In genomic region chr12:127526925-127527324, GRCh38 we compare ENCODE assay signal across 16 cellular contexts.
A peak's percentile ranks its signal among the peaks of the same experiment; 100 is the strongest.
DNase-seq lines count a peak whose midpoint lies in the region; ATAC-seq and TF ChIP-seq lines count a peak whose summit lies in the region.
"Had no signal": no experiment of that assay in that cellular context is flagged by ENCODE, and none has a peak within 500 bp of the region (broad histone marks: within the 10 kb centered on the region; RNA-seq: fewer than 3 reads in every experiment).

No MANE protein-coding gene starts in this region.

- no peak overlapping the region for H2AFZ ChIP-seq in H9 (ENCODE audit: low read length)
- H2AFZ ChIP-seq: GM23338 had no signal

- peaks cover 2% of the 10 kb centered on the region; the same call in 1 of the 2 replicates for H3K27me3 Mint-ChIP-seq in H9 (ENCODE audit: low read depth)
- H3K27me3 Mint-ChIP-seq in progenitor cell of endocrine pancreas, result no peaks in the 10 kb centered on the region
- peaks cover 0 to 10% (median 3%) of the 10 kb centered on the region in 5 donors for H3K27me3 Mint-ChIP-seq in naive thymus-derived CD4-positive, alpha-beta T cell
- H3K27me3 Mint-ChIP-seq: CD8-positive, alpha-beta memory T cell; IgD-negative memory B cell had no signal

- H3K4me3 ChIP-seq in choroid plexus epithelial cell (ENCODE audit: low read depth, low read length), result no peak overlapping the region
- H3K4me3 ChIP-seq in mesendoderm (ENCODE audit: low read length), result no peak overlapping the region
- no peak overlapping the region for H3K4me3 ChIP-seq in naive thymus-derived CD4-positive, alpha-beta T cell (ENCODE audit: low read length)
- H3K4me3 ChIP-seq: A549, BLaER1, GM23338 had no signal

- H3K14ac ChIP-seq in H9 (ENCODE audit: insufficient read depth, low read length), result no peak overlapping the region

- POLR2A ChIA-PET in naive thymus-derived CD4-positive, alpha-beta T cell (lab: Charles Lee), result no interaction called here

- no peaks in the 10 kb centered on the region for H3K23me2 ChIP-seq in H9 (ENCODE audit: insufficient read length, low read depth, low read length, poor library complexity, severe bottlenecking)

- H3K23ac ChIP-seq in H9 (ENCODE audit: insufficient read length, low read depth, low read length), result no peak overlapping the region
- H3K23ac ChIP-seq in mesendoderm (ENCODE audit: low read length), result no peak overlapping the region

- intact Hi-C loops in naive thymus-derived CD4-positive, alpha-beta T cell (cut with micrococcal nuclease), result no loop called here

- H3K4me2 ChIP-seq in H9 (ENCODE audit: insufficient read depth, insufficient read length, low read length) (no peak overlapping the region), mesendoderm (ENCODE audit: low read length) (no peak overlapping the region)
- H3K4me2 ChIP-seq: A549, BLaER1, GM23338 had no signal

- H4K5ac ChIP-seq in H9 (ENCODE audit: insufficient read length, low read depth, low read length) (no peak overlapping the region), mesendoderm (ENCODE audit: low read length) (no peak overlapping the region)

- H3K9me3 Mint-ChIP-seq in H9 (no peaks in the 10 kb centered on the region), progenitor cell of endocrine pancreas (ENCODE audit: low read depth) (no peaks in the 10 kb centered on the region)
- H3K9me3 Mint-ChIP-seq in naive thymus-derived CD4-positive, alpha-beta T cell, result peaks cover 0 to 7% (median 3%) of the 10 kb centered on the region in 11 donors

- no peak overlapping the region for H2BK20ac ChIP-seq in H9 (ENCODE audit: low read depth, low read length, poor library complexity, severe bottlenecking)

- no peak overlapping the region for H2BK12ac ChIP-seq in H9 (ENCODE audit: insufficient read length, low read depth, low read length)

- no peak overlapping the region for H4K91ac ChIP-seq in H9 (ENCODE audit: insufficient read length, low read depth, low read length)

- H3K27ac ChIP-seq in H9 (ENCODE audit: insufficient read length, low read depth, low read length) (no peak overlapping the region), mesendoderm (ENCODE audit: low read depth, low read length) (no peak overlapping the region)
- H3K27ac ChIP-seq in naive thymus-derived CD4-positive, alpha-beta T cell (ENCODE audit: low read depth, low read length), result no peak overlapping the region
- H3K27ac ChIP-seq: A549, BLaER1 had no signal

- CTCF ChIA-PET in naive thymus-derived CD4-positive, alpha-beta T cell (lab: Charles Lee), result interaction anchor here (0.6 kb wide), 1 partner anchor 32 kb away, joined by 3 read pairs; no protein-coding TSS in a partner anchor

- H3K27ac Mint-ChIP-seq in H9 (no peak overlapping the region), progenitor cell of endocrine pancreas (peak overlapping the region; percentile 13)
- no peak overlapping the region for H3K27ac Mint-ChIP-seq in naive thymus-derived CD4-positive, alpha-beta T cell
- H3K27ac Mint-ChIP-seq: CD8-positive, alpha-beta memory T cell; GM23338; IgD-negative memory B cell had no signal

- H2BK120ac ChIP-seq in H9 (ENCODE audit: low read depth, low read length, poor library complexity, severe bottlenecking) (no peak overlapping the region), mesendoderm (ENCODE audit: low read depth, low read length) (no peak overlapping the region)

- no peak overlapping the region for H3K4ac ChIP-seq in H9 (ENCODE audit: low read depth, low read length)
- H3K4ac ChIP-seq in mesendoderm (ENCODE audit: low read depth, low read length), result no peak overlapping the region

- H3K27me3 ChIP-seq in H9 (ENCODE audit: insufficient read depth, low read length) (no peaks in the 10 kb centered on the region), mesendoderm (ENCODE audit: insufficient read depth, low read length, poor library complexity) (no peaks in the 10 kb centered on the region)
- no peaks in the 10 kb centered on the region for H3K27me3 ChIP-seq in naive thymus-derived CD4-positive, alpha-beta T cell (ENCODE audit: control insufficient read depth in 2 of 2, insufficient read depth in 2 of 2, low read length in 2 of 2)
- H3K27me3 ChIP-seq: BLaER1 had no signal

- H3K56ac ChIP-seq in H9 (ENCODE audit: insufficient read length, low read depth, low read length) (no peak overlapping the region), mesendoderm (ENCODE audit: low read length) (no peak overlapping the region)

- no peaks in the 10 kb centered on the region for H3K9me3 ChIP-seq in H9 (ENCODE audit: control insufficient read depth, low read depth, low read length)
- no peaks in the 10 kb centered on the region for H3K9me3 ChIP-seq in naive thymus-derived CD4-positive, alpha-beta T cell (ENCODE audit: control insufficient read depth in 2 of 3, low read length in 3 of 3)
- H3K9me3 ChIP-seq: BLaER1 had no signal

- no peak overlapping the region for H3K18ac ChIP-seq in H9 (ENCODE audit: insufficient read length, low read depth, low read length)
- H3K18ac ChIP-seq in mesendoderm (ENCODE audit: low read length), result no peak overlapping the region

- H2BK15ac ChIP-seq in H9 (ENCODE audit: low read depth, low read length) (no peak overlapping the region), mesendoderm (replicated peaks; ENCODE audit: low read depth) (peak overlapping the region; percentile 74)

- no peak for DNase-seq in H9
- DNase-seq in choroid plexus epithelial cell (ENCODE audit: low read depth), result no peak
- no peak for DNase-seq in mesendoderm
- DNase-seq in progenitor cell of endocrine pancreas (ENCODE audit: low spot score, unreplicated experiment), result no peak
- no peak for DNase-seq in COLO668 (lab: John Stamatoyannopoulos, UW; ENCODE audit: unreplicated experiment)
- DNase-seq in nucleus accumbens (lab: John Stamatoyannopoulos, UW), result no peak
- no peak for DNase-seq in naive thymus-derived CD4-positive, alpha-beta T cell
- DNase-seq: AML-193; CD8-positive, alpha-beta memory T cell; DMS53; GF-D8; H7 had no signal

- H3K4me1 ChIP-seq in H9 (ENCODE audit: insufficient read depth, low read length), result no peaks in the 10 kb centered on the region
- H3K4me1 ChIP-seq in mesendoderm (ENCODE audit: control insufficient read depth, low read depth, low read length), result peaks cover 5% of the 10 kb centered on the region
- no peaks in the 10 kb centered on the region for H3K4me1 ChIP-seq in naive thymus-derived CD4-positive, alpha-beta T cell (ENCODE audit: control insufficient read depth in 2 of 2, insufficient read depth in 2 of 2, low read length in 2 of 2)
- H3K4me1 ChIP-seq: A549, BLaER1 had no signal

- H3K79me2 ChIP-seq in H9 (ENCODE audit: insufficient read depth, low read length) (no peaks in the 10 kb centered on the region), mesendoderm (ENCODE audit: control insufficient read depth, insufficient read depth, low read length) (no peaks in the 10 kb centered on the region)

- TF ChIP-seq CTCF in H9 (conservative IDR thresholded peaks at IDR 0.05) (peak; percentile 42; the same call in 2 of the 3 replicates), choroid plexus epithelial cell (conservative IDR thresholded peaks at IDR 0.05; ENCODE audit: low read depth, low read length) (peak; percentile 5), progenitor cell of endocrine pancreas (IDR thresholded peaks at IDR 0.05; ENCODE audit: unreplicated experiment) (peak; percentile 36)

- H3K36me3 ChIP-seq in mesendoderm (ENCODE audit: control insufficient read depth, insufficient read depth, low read length), result no peaks in the 10 kb centered on the region
- H3K36me3 ChIP-seq in naive thymus-derived CD4-positive, alpha-beta T cell (ENCODE audit: control insufficient read depth in 2 of 3, insufficient read depth in 3 of 3, low read length in 3 of 3), result no peaks in the 10 kb centered on the region
- H3K36me3 ChIP-seq: BLaER1 had no signal

- WGBS in H9 (ENCODE audit: extremely low coverage, insufficient read length, low lambda C conversion rate), result no CpG with 5 or more reads among the region's 3 CpGs
- no CpG with 5 or more reads among the region's 3 CpGs for WGBS in mesendoderm (ENCODE audit: extremely low coverage, insufficient coverage, low lambda C conversion rate)

- H2BK5ac ChIP-seq in H9 (ENCODE audit: insufficient read length, low read length) (no peak overlapping the region), mesendoderm (ENCODE audit: low read length) (no peak overlapping the region)

- no peak for ATAC-seq in naive thymus-derived CD4-positive, alpha-beta T cell
- ATAC-seq: A549, GM23338 had no signal

- H4K8ac ChIP-seq in H9 (replicated peaks; ENCODE audit: insufficient read length, low read depth, low read length), result no peak overlapping the region
- no peak overlapping the region for H4K8ac ChIP-seq in mesendoderm (ENCODE audit: low read depth, low read length)

- no peaks in the 10 kb centered on the region for H3K79me1 ChIP-seq in H9 (ENCODE audit: insufficient read depth, low read depth, low read length, poor library complexity, severe bottlenecking)
- H3K79me1 ChIP-seq in mesendoderm (ENCODE audit: low read length), result no peaks in the 10 kb centered on the region

- no peak overlapping the region for H3K9ac ChIP-seq in H9 (ENCODE audit: extremely low read depth, insufficient read length, low read length)
- no peak overlapping the region for H3K9ac ChIP-seq in mesendoderm (ENCODE audit: low read length)
- H3K9ac ChIP-seq: BLaER1 had no signal

- peaks cover 3 to 4% of the 10 kb centered on the region in 2 experiments; a peak in 2 of 4 replicates for H3K4me1 Mint-ChIP-seq in H9
- H3K4me1 Mint-ChIP-seq in progenitor cell of endocrine pancreas (ENCODE audit: low read depth), result peaks cover 10% of the 10 kb centered on the region
- H3K4me1 Mint-ChIP-seq in naive thymus-derived CD4-positive, alpha-beta T cell, result peaks cover 0 to 2% (median 0%) of the 10 kb centered on the region in 7 donors
- H3K4me1 Mint-ChIP-seq: CD8-positive, alpha-beta memory T cell; GM23338; IgD-negative memory B cell had no signal

- H3K36me3 Mint-ChIP-seq in H9 (ENCODE audit: insufficient read depth in 1 of 3, low read depth in 3 of 3) (no peaks in the 10 kb centered on the region), progenitor cell of endocrine pancreas (ENCODE audit: insufficient read depth) (no peaks in the 10 kb centered on the region)
- H3K36me3 Mint-ChIP-seq in naive thymus-derived CD4-positive, alpha-beta T cell, result peaks cover 0 to 3% (median 0%) of the 10 kb centered on the region in 5 donors
- H3K36me3 Mint-ChIP-seq: CD8-positive, alpha-beta memory T cell; IgD-negative memory B cell had no signal

- no peak overlapping the region for H2AK5ac ChIP-seq in H9 (ENCODE audit: insufficient read length, low read length)
- no peak overlapping the region for H2AK5ac ChIP-seq in mesendoderm (ENCODE audit: low read length)

- no peak overlapping the region for H3T11ph ChIP-seq in H9 (ENCODE audit: low read length)

- no peak overlapping the region for H3K4me3 Mint-ChIP-seq in H9
- H3K4me3 Mint-ChIP-seq in progenitor cell of endocrine pancreas (ENCODE audit: low read depth), result no peak overlapping the region
- H3K4me3 Mint-ChIP-seq in naive thymus-derived CD4-positive, alpha-beta T cell, result no peak overlapping the region
- H3K4me3 Mint-ChIP-seq: CD8-positive, alpha-beta memory T cell; GM23338; IgD-negative memory B cell had no signal

- no peaks in the 10 kb centered on the region for H4K20me1 ChIP-seq in H9 (ENCODE audit: control insufficient read depth, insufficient read depth, insufficient read length)
- H4K20me1 ChIP-seq: BLaER1 had no signal
